In genomic region chr2:120261387-120262006, GRCh38 we compare ENCODE assay signal across 10 cellular contexts. TPM values are rescaled to one million over a fixed set of nuclear protein-coding genes. Genes with fewer than 3 reads are reported as not detected.
DNase-seq lines count a peak whose midpoint lies in the region; ATAC-seq and TF ChIP-seq lines count a peak whose summit lies in the region.
"Had no signal": no experiment of that assay in that cellular context is flagged by ENCODE, and none has a peak within 500 bp of the region (broad histone marks: within the 10 kb centered on the region; RNA-seq: fewer than 3 reads in every experiment).

No MANE protein-coding gene starts in this region.

- peaks cover 5% of the 10 kb centered on the region for H3K36me3 Mint-ChIP-seq in glutamatergic neuron (ENCODE audit: unreplicated experiment)

- no peak overlapping the region for H3K27ac ChIP-seq in OCI-LY3 (ENCODE audit: low read length)

- no peaks in the 10 kb centered on the region for H3K4me1 Mint-ChIP-seq in glutamatergic neuron (ENCODE audit: low read depth, unreplicated experiment)

- TF ChIP-seq CTCF in OCI-LY3 (IDR thresholded peaks at IDR 0.05; ENCODE audit: low read depth, low read length) (no peak), glutamatergic neuron (IDR thresholded peaks at IDR 0.05; ENCODE audit: partially characterized antibody, unreplicated experiment) (no peak)

- no peaks in the 10 kb centered on the region for H3K36me3 ChIP-seq in OCI-LY3 (replicated peaks; ENCODE audit: low read depth, low read length)

- no peak overlapping the region for H2AFZ ChIP-seq in OCI-LY3 (ENCODE audit: low read depth, low read length)

- H3K79me2 ChIP-seq in OCI-LY3 (ENCODE audit: low read length) = no peaks in the 10 kb centered on the region

- peaks cover 20% of the 10 kb centered on the region for H3K4me1 ChIP-seq in OCI-LY3 (ENCODE audit: low read length)

- no peak overlapping the region for H3K27ac Mint-ChIP-seq in glutamatergic neuron (ENCODE audit: unreplicated experiment)
- H3K27ac Mint-ChIP-seq: WTC11 had no signal

- no peak overlapping the region for H3K4me3 Mint-ChIP-seq in glutamatergic neuron (ENCODE audit: unreplicated experiment)
- H3K4me3 Mint-ChIP-seq: WTC11 had no signal

- H3K9ac ChIP-seq in OCI-LY3 (ENCODE audit: low read length) = no peak overlapping the region

- H3K9me3 Mint-ChIP-seq in glutamatergic neuron (ENCODE audit: unreplicated experiment) = peaks cover 8% of the 10 kb centered on the region

- DNase-seq in GM19238 (ENCODE audit: insufficient read length, low spot score) (peak; percentile 65), ureter (ENCODE audit: low spot score) (no peak), midbrain (lab: John Stamatoyannopoulos, UW) (no peak), glutamatergic neuron (no peak), AML-193 (lab: John Stamatoyannopoulos, UW) (no peak)
- DNase-seq in stimulated activated CD4-positive, alpha-beta T cell treated with anti-CD3 and anti-CD28 coated beads, Interleukin-2, amount 100 ng/mL, for 48 hours = peak; percentile 45 to 53
- DNase-seq: NCI-H2081 treated with DMSO at 0.1 percent for 48 hours had no signal

- peak; percentile 77 for ATAC-seq in HG02623 (IDR thresholded peaks at IDR 0.05; ENCODE audit: unreplicated experiment)
- ATAC-seq: WTC11 had no signal

- H3K27me3 Mint-ChIP-seq in glutamatergic neuron (ENCODE audit: unreplicated experiment) = peaks cover 2% of the 10 kb centered on the region

- peaks cover 6% of the 10 kb centered on the region for H3K27me3 ChIP-seq in OCI-LY3 (ENCODE audit: low read depth, low read length)

- H3K4me3 ChIP-seq in OCI-LY3 (ENCODE audit: low read length) = no peak overlapping the region

- H3K4me2 ChIP-seq in OCI-LY3 (ENCODE audit: low read length) = peak overlapping the region; percentile 65

- H3K9me3 ChIP-seq in OCI-LY3 (ENCODE audit: insufficient read depth, low read length) = peaks cover 3% of the 10 kb centered on the region; the same call in 1 of the 2 replicates

- H4K20me1 ChIP-seq in OCI-LY3 (ENCODE audit: insufficient read depth, low read length) = peaks cover 7% of the 10 kb centered on the region; the same call in 1 of the 2 replicates

RNA-seq across cellular contexts. Expression of gene RALB, which starts 8.8 kb away (rescaled TPM):
- 50.5 TPM for total RNA-seq in ureter
- total RNA-seq in glutamatergic neuron (ENCODE audit: unreplicated experiment) = 16.4 TPM

RNA-seq across cellular contexts. Expression of gene TMEM185B, which starts 38.3 kb away (rescaled TPM):
- total RNA-seq in ureter (35.9 TPM), glutamatergic neuron (ENCODE audit: unreplicated experiment) (12.3 TPM)

Comparison
In these comparisons a context has a peak if more than half of its experiments do, and no peak if none do; other contexts are left out.
1. DNase-seq: peak in GM19238 (single experiment) and stimulated activated CD4-positive, alpha-beta T cell treated with anti-CD3 and anti-CD28 coated beads, Interleukin-2, amount 100 ng/mL, for 48 hours (2 of 2); none in ureter (single experiment), midbrain (single experiment), glutamatergic neuron (single experiment) and AML-193 (0 of 2).